10 cellular contexts compared by ENCODE assay signal in the genomic region with DNA sequence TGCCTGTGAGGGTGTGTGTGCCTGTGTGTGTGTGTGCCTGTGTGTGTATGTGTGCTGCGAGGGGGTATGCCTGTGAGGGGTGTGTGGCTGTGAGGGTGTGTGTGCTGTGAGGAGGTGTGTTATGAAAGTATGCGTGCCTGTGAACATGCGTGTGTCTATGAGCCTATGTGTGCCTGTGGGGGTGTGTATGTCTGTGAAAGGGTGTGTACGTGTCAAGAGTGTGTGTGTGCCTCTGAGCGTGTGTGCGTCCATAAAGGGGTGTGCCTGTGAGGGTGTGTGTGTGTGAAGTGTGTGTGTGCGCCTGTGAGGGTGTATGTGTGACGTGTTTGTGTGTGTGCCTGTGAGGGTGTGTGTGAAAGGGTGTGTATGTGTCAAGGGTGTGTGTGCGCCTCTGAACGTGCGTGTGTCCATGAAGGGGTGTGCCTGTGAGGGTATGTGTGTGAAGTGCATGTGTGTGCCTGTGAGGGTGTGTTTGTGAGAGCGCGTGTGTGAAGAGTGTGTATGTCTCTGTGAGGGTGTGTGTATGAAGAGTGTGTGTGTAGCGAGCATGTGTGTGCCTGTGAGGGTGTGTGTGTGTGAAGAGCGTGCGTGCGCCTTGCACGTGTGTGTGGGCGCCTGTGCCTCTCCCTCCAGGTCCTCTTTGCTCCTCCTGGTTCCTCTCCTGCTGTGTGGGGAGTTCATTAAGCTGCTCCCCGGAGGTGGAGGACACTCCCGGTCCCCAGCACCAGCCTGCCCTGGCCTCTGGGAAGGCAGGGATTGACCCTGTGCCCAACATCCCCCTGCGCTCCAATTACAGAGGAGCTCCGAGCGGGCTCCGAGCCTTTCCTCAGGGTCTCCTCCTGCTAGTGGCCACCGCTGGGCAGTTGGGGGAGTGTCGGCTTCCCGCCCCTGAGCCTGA. TPM values are rescaled to one million over a fixed set of nuclear protein-coding genes. Genes with fewer than 3 reads are reported as not detected.
"Had no signal": no experiment of that assay in that cellular context is flagged by ENCODE, and none has a peak within 500 bp of the region (broad histone marks: within the 10 kb centered on the region; RNA-seq: fewer than 3 reads in every experiment).

No MANE protein-coding gene starts in this region.

- H3K4me1 Mint-ChIP-seq: central memory CD8-positive, alpha-beta T cell had no signal

- H3K27ac Mint-ChIP-seq: activated naive CD4-positive, alpha-beta T cell treated with anti-CD3 and anti-CD28 coated beads, Interleukin-2, amount 50 U/mL, for 24 hours; brain; effector memory CD8-positive, alpha-beta T cell; immature natural killer cell; progenitor cell of endocrine pancreas; T-helper 2 cell treated with Interferon-gamma antibody and Interleukin-4, amounts not matched to agents 5 μg/mL and 100 μg/mL, for 36 hours had no signal

- H3K4me3 ChIP-seq: lung had no signal

- H3K4me3 Mint-ChIP-seq: activated naive CD4-positive, alpha-beta T cell treated with anti-CD3 and anti-CD28 coated beads, Interleukin-2, amount 50 U/mL, for 24 hours; brain; central memory CD8-positive, alpha-beta T cell; effector memory CD8-positive, alpha-beta T cell; immature natural killer cell; T-helper 2 cell treated with Interferon-gamma antibody and Interleukin-4, amounts not matched to agents 5 μg/mL and 100 μg/mL, for 36 hours had no signal

- DNase-seq: cortex of kidney had no signal

- H3K27me3 Mint-ChIP-seq: activated naive CD4-positive, alpha-beta T cell treated with anti-CD3 and anti-CD28 coated beads, Interleukin-2, amount 50 U/mL, for 24 hours had no signal

- H3K9me3 Mint-ChIP-seq: activated naive CD4-positive, alpha-beta T cell treated with anti-CD3 and anti-CD28 coated beads, Interleukin-2, amount 50 U/mL, for 24 hours; brain; central memory CD8-positive, alpha-beta T cell; effector memory CD8-positive, alpha-beta T cell; immature natural killer cell; T-helper 2 cell treated with Interferon-gamma antibody and Interleukin-4, amounts not matched to agents 5 μg/mL and 100 μg/mL, for 36 hours had no signal

- H3K36me3 Mint-ChIP-seq: activated naive CD4-positive, alpha-beta T cell treated with anti-CD3 and anti-CD28 coated beads, Interleukin-2, amount 50 U/mL, for 24 hours; brain had no signal

RNA-seq across cellular contexts. Expression of gene CACNA1I, which starts 53.3 kb away (rescaled TPM):
- total RNA-seq: glomerular endothelial cell had no signal
- polyA plus RNA-seq: immature natural killer cell had no signal
